ENCODE assay signal across 18 cellular contexts in genomic region chr2:122736279-122736678, GRCh38.
DNase-seq lines count a peak whose midpoint lies in the region; ATAC-seq, FAIRE-seq and TF ChIP-seq lines count a peak whose summit lies in the region.
"Had no signal": no experiment of that assay in that cellular context is flagged by ENCODE, and none has a peak within 500 bp of the region (broad histone marks: within the 10 kb centered on the region; RNA-seq: fewer than 3 reads in every experiment).

No MANE protein-coding gene starts in this region.

- DNase-seq in AG10803 (ENCODE audit: low read depth) (peak; percentile 3), EL (peak; percentile 26), NCI-H510A treated with DMSO at 0.1 percent for 48 hours (lab: John Stamatoyannopoulos, UW) (peak; percentile 86), colonic mucosa (peak; percentile 59), left ventricle myocardium inferior (no peak), smooth muscle cell (lab: John Stamatoyannopoulos, UW; ENCODE audit: unreplicated experiment) (no peak), D721Med (ENCODE audit: insufficient read length, low spot score) (no peak)
- DNase-seq: activated CD4-positive, alpha-beta T cell treated with anti-CD3 and anti-CD28 coated beads for 36 hours; activated CD8-positive, alpha-beta memory T cell treated with anti-CD3 and anti-CD28 coated beads, Interleukin-2, amount 50 U/mL, for 48 hours; effector memory CD8-positive, alpha-beta T cell; foreskin fibroblast; mammary epithelial cell; NCI-H526; right cardiac atrium; stimulated activated CD4-positive, alpha-beta T cell treated with anti-CD3 and anti-CD28 coated beads, Interleukin-2, amount 100 ng/mL, for 48 hours; T-helper 2 cell had no signal

- H3K9me3 ChIP-seq in colonic mucosa (no peaks in the 10 kb centered on the region), left ventricle myocardium inferior (replicated peaks) (no peaks in the 10 kb centered on the region), smooth muscle cell (replicated peaks; ENCODE audit: low read depth) (no peaks in the 10 kb centered on the region), gastroesophageal sphincter (no peaks in the 10 kb centered on the region)

- intact Hi-C loops in colonic mucosa (cut with DNase I), result no loop called here
- intact Hi-C loops in left ventricle myocardium inferior (cut with micrococcal nuclease), result no loop called here

- H2AFZ ChIP-seq in smooth muscle cell (ENCODE audit: low read depth), result no peak overlapping the region

- H3K36me3 ChIP-seq in colonic mucosa (no peaks in the 10 kb centered on the region), left ventricle myocardium inferior (no peaks in the 10 kb centered on the region), smooth muscle cell (ENCODE audit: low read depth) (no peaks in the 10 kb centered on the region), gastroesophageal sphincter (no peaks in the 10 kb centered on the region)
- H3K36me3 ChIP-seq: cardiac muscle cell had no signal

- WGBS in smooth muscle cell (ENCODE audit: low lambda C conversion rate), result 85% methylated on average over 3 of the region's 3 CpGs
- 50 to 69% methylated on average over 2 of the region's 3 CpGs for WGBS in gastroesophageal sphincter (ENCODE audit: low coverage in 1 of 2), 2 donors

- no peak overlapping the region for H3K4me2 ChIP-seq in smooth muscle cell

- H4K20me1 ChIP-seq in smooth muscle cell (ENCODE audit: low read depth), result no peaks in the 10 kb centered on the region

- TF ChIP-seq POLR2A in gastroesophageal sphincter (IDR thresholded peaks at IDR 0.05), result no peak

- TF ChIP-seq CTCF in AG10803 (conservative IDR thresholded peaks at IDR 0.05; ENCODE audit: low read length) (no peak), colonic mucosa (IDR thresholded peaks at IDR 0.05) (no peak), left ventricle myocardium inferior (IDR thresholded peaks at IDR 0.05; ENCODE audit: borderline replicate concordance) (no peak), smooth muscle cell (IDR thresholded peaks at IDR 0.05; ENCODE audit: borderline replicate concordance, insufficient read depth, poor library complexity, severe bottlenecking) (no peak), D721Med (IDR thresholded peaks at IDR 0.05; ENCODE audit: insufficient read depth, missing control alignments) (no peak), gastroesophageal sphincter (IDR thresholded peaks at IDR 0.05) (no peak)

- H3K4me1 ChIP-seq in colonic mucosa, result no peaks in the 10 kb centered on the region
- H3K4me1 ChIP-seq in left ventricle myocardium inferior, result no peaks in the 10 kb centered on the region
- peaks cover 6% of the 10 kb centered on the region for H3K4me1 ChIP-seq in smooth muscle cell (ENCODE audit: low read depth)
- H3K4me1 ChIP-seq in gastroesophageal sphincter, result no peaks in the 10 kb centered on the region

- ATAC-seq in gastroesophageal sphincter, result no peak
- ATAC-seq: activated CD4-positive, alpha-beta T cell treated with anti-CD3 and anti-CD28 coated beads for 36 hours; effector memory CD8-positive, alpha-beta T cell; right cardiac atrium had no signal

- H3K79me2 ChIP-seq in smooth muscle cell (ENCODE audit: low read depth), result no peaks in the 10 kb centered on the region

- H3K27me3 ChIP-seq in colonic mucosa (no peaks in the 10 kb centered on the region), left ventricle myocardium inferior (ENCODE audit: low read depth) (no peaks in the 10 kb centered on the region), smooth muscle cell (ENCODE audit: low read depth) (no peaks in the 10 kb centered on the region), gastroesophageal sphincter (no peaks in the 10 kb centered on the region)
- H3K27me3 ChIP-seq: cardiac muscle cell had no signal

- FAIRE-seq in D721Med (lab: Jason Lieb, UNC), result no peak

- no peak overlapping the region for H3K9ac ChIP-seq in colonic mucosa (ENCODE audit: low read depth in 2 of 2, low read length in 2 of 2)
- H3K9ac ChIP-seq in smooth muscle cell (ENCODE audit: low read depth), result no peak overlapping the region

- TF ChIP-seq EP300 in gastroesophageal sphincter (IDR thresholded peaks at IDR 0.05), result no peak

- H3K27ac ChIP-seq in colonic mucosa (no peak overlapping the region), left ventricle myocardium inferior (replicated peaks) (no peak overlapping the region), smooth muscle cell (ENCODE audit: low read depth) (no peak overlapping the region), gastroesophageal sphincter (no peak overlapping the region)
- H3K27ac ChIP-seq: cardiac muscle cell had no signal

- no peak overlapping the region for H3K4me3 ChIP-seq in AG10803 (ENCODE audit: low read length)
- H3K4me3 ChIP-seq in colonic mucosa, result no peak overlapping the region
- H3K4me3 ChIP-seq in left ventricle myocardium inferior, result no peak overlapping the region
- H3K4me3 ChIP-seq in smooth muscle cell, result no peak overlapping the region
- no peak overlapping the region for H3K4me3 ChIP-seq in gastroesophageal sphincter
- H3K4me3 ChIP-seq: cardiac muscle cell had no signal

- no peaks in the 10 kb centered on the region for H3F3A ChIP-seq in smooth muscle cell (ENCODE audit: low read depth)

Comparison
In these comparisons a context has a peak if more than half of its experiments do, and no peak if none do; other contexts are left out.
1. DNase-seq: peak in AG10803 (single experiment), EL (single experiment), NCI-H510A treated with DMSO at 0.1 percent for 48 hours (single experiment) and colonic mucosa (single experiment); none in left ventricle myocardium inferior (single experiment), smooth muscle cell (single experiment) and D721Med (single experiment).